In the genomic region with DNA sequence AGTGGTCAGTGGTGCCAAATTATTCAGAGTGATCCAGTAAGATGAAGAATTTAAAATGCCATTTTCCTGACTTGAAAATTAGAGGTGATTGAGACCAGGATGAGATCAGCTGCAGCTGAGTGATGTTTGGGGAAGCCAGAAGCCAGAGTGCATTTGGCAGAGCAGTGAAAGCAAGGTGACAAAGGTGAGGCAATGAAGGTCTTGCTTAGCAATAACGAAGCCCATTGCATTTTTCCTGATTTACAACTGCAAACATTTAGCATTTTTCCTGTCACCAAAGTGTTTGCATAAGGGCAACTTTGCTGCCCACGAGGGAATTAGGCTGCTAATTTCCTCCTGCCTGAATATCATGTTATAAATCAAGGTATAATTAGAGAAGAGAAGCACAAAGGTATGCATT, we compare ENCODE assay signal across 15 cellular contexts.
DNase-seq lines count a peak whose midpoint lies in the region; ATAC-seq and TF ChIP-seq lines count a peak whose summit lies in the region.
"Had no signal": no experiment of that assay in that cellular context is flagged by ENCODE, and none has a peak within 500 bp of the region (broad histone marks: within the 10 kb centered on the region; RNA-seq: fewer than 3 reads in every experiment).

No MANE protein-coding gene starts in this region.

- H3K36me3 ChIP-seq in MM.1S (replicated peaks; ENCODE audit: insufficient read depth, low read length) (no peaks in the 10 kb centered on the region), left lung (no peaks in the 10 kb centered on the region), left ventricle myocardium inferior (no peaks in the 10 kb centered on the region)
- H3K36me3 ChIP-seq: MG63 had no signal

- no peaks in the 10 kb centered on the region for H3K9me2 ChIP-seq in MM.1S (replicated peaks; ENCODE audit: insufficient read depth, low read length)

- H3K27me3 ChIP-seq in MM.1S (replicated peaks; ENCODE audit: insufficient read depth, low read length) (no peaks in the 10 kb centered on the region), left lung (no peaks in the 10 kb centered on the region), left ventricle myocardium inferior (ENCODE audit: low read depth) (no peaks in the 10 kb centered on the region)
- H3K27me3 ChIP-seq: MG63 had no signal

- H3K4me2 ChIP-seq in MM.1S (ENCODE audit: low read depth, low read length): no peak overlapping the region
- H3K4me2 ChIP-seq: A549 had no signal

- H3F3A ChIP-seq in MM.1S (ENCODE audit: insufficient read depth, low read length): no peaks in the 10 kb centered on the region

- H3K4me3 ChIP-seq in MM.1S (ENCODE audit: low read length): no peak overlapping the region
- H3K4me3 ChIP-seq in left lung: no peak overlapping the region
- H3K4me3 ChIP-seq in left ventricle myocardium inferior: no peak overlapping the region
- H3K4me3 ChIP-seq: A549, MG63, SK-N-MC had no signal

- H4K20me1 ChIP-seq in MM.1S (ENCODE audit: insufficient read depth, low read length): no peaks in the 10 kb centered on the region

- DNase-seq in MM.1S: no peak
- DNase-seq in NCI-H2029 (lab: John Stamatoyannopoulos, UW): peak; percentile 74
- DNase-seq in NCI-H774 (lab: John Stamatoyannopoulos, UW): peak; percentile 1
- DNase-seq in left lung: no peak
- no peak for DNase-seq in SHP77 (lab: John Stamatoyannopoulos, UW)
- no peak for DNase-seq in GF-D8 (lab: John Stamatoyannopoulos, UW)
- DNase-seq in left ventricle myocardium inferior: no peak
- DNase-seq: DMS53, Karpas-422, MG63, NCI-H1048, SHP77 treated with DMSO at 0.1 percent for 48 hours, T-helper 2 cell had no signal

- TF ChIP-seq CTCF in MM.1S (IDR thresholded peaks at IDR 0.05; ENCODE audit: low read length) (no peak), left lung (IDR thresholded peaks at IDR 0.05) (no peak), left ventricle myocardium inferior (IDR thresholded peaks at IDR 0.05; ENCODE audit: borderline replicate concordance) (no peak)

- intact Hi-C loops in left lung (cut with DNase I): no loop called here
- intact Hi-C loops in left ventricle myocardium inferior (cut with micrococcal nuclease): no loop called here

- peak overlapping the region; percentile 20; the same call in 1 of the 2 replicates for H2AFZ ChIP-seq in MM.1S (ENCODE audit: low read length)

- no peak overlapping the region for H3K9ac ChIP-seq in MM.1S (ENCODE audit: low read length)

- ATAC-seq in left lung: peak; percentile 31
- ATAC-seq: A549 had no signal

- H3K9me3 ChIP-seq in MM.1S (replicated peaks; ENCODE audit: insufficient read depth, low read length): no peaks in the 10 kb centered on the region
- no peaks in the 10 kb centered on the region for H3K9me3 ChIP-seq in left lung
- peaks cover 9% of the 10 kb centered on the region for H3K9me3 ChIP-seq in left ventricle myocardium inferior (replicated peaks)
- H3K9me3 ChIP-seq: A549 had no signal

- H3K79me2 ChIP-seq in MM.1S (ENCODE audit: low read length): no peaks in the 10 kb centered on the region

- H3K27ac ChIP-seq in MM.1S (ENCODE audit: low read length): peak overlapping the region; percentile 34; the same call in 1 of the 2 replicates
- H3K27ac ChIP-seq in left lung: no peak overlapping the region
- H3K27ac ChIP-seq in left ventricle myocardium inferior (replicated peaks): no peak overlapping the region
- H3K27ac ChIP-seq: A549, SK-N-MC had no signal

- H3K4me1 ChIP-seq in MM.1S (ENCODE audit: low read length) (peaks cover 21% of the 10 kb centered on the region), left lung (no peaks in the 10 kb centered on the region), left ventricle myocardium inferior (no peaks in the 10 kb centered on the region)
- H3K4me1 ChIP-seq: A549 had no signal

Comparison
In these comparisons a context has a peak if more than half of its experiments do, and no peak if none do; other contexts are left out.
1. DNase-seq: peak in NCI-H2029 (single experiment) and NCI-H774 (single experiment); none in MM.1S (single experiment), left lung (0 of 2), SHP77 (0 of 2), GF-D8 (single experiment) and left ventricle myocardium inferior (single experiment).